In the genomic region with DNA sequence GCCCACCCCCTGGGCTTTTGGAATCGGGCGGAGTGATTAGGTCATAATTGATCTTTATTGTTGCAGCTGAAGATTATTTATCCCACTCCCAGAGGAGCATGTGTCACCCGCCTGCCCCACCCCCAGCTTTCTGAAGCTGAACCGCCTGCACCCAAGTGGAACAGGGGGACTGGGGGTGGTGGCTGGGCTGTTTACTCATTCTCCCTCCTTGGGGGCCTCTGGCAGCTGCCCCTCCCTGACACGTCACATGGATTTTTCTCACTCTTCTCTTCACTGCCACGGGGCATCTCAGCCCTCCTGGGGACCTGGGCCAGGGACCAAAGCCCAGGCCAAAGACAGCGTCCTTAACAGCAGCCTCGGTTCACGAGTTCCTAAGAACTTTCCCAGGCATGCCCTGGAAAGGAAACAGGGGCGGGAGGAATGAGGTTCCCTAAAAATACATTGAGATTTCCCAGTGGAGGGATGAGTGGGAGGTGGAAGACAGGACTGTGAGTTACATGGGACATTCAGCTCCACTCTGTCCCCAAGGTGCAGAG, we compare ENCODE assay signal across 16 cellular contexts. TPM values are rescaled to one million over a fixed set of nuclear protein-coding genes. Genes with fewer than 3 reads are reported as not detected.
DNase-seq lines count a peak whose midpoint lies in the region; ATAC-seq and TF ChIP-seq lines count a peak whose summit lies in the region.
"Had no signal": no experiment of that assay in that cellular context is flagged by ENCODE, and none has a peak within 500 bp of the region (broad histone marks: within the 10 kb centered on the region; RNA-seq: fewer than 3 reads in every experiment).

No MANE protein-coding gene starts in this region.

- no peaks in the 10 kb centered on the region for H3K27me3 ChIP-seq in sigmoid colon

- no peaks in the 10 kb centered on the region for H3K27me3 Mint-ChIP-seq in activated naive CD8-positive, alpha-beta T cell treated with anti-CD3 and anti-CD28 coated beads, Interleukin-2, amount 50 U/mL, for 24 hours
- H3K27me3 Mint-ChIP-seq: dendritic cell treated with granulocyte-macrophage colony-stimulating factor and Interleukin-4, amounts not matched to agents 40 ng/mL and 50 ng/mL, for 4 days had no signal

- no peak for TF ChIP-seq CTCF in sigmoid colon (IDR thresholded peaks at IDR 0.05)

- ATAC-seq in HG02571 (IDR thresholded peaks at IDR 0.05; ENCODE audit: unreplicated experiment) (no peak), HG03432 (IDR thresholded peaks at IDR 0.05; ENCODE audit: unreplicated experiment) (no peak)
- ATAC-seq in activated naive CD8-positive, alpha-beta T cell treated with anti-CD3 and anti-CD28 coated beads, Interleukin-2, amount 50 U/mL, for 24 hours, result no peak

- no peak for TF ChIP-seq EP300 in sigmoid colon (IDR thresholded peaks at IDR 0.05)

- H3K4me3 ChIP-seq in sigmoid colon, result no peak overlapping the region

- 47 to 57% (median 48%) methylated on average over 10 of the region's 10 CpGs for WGBS in adipose tissue, 3 donors
- WGBS in sigmoid colon, 2 donors, result 60 to 67% methylated on average over 10 of the region's 10 CpGs

- in situ Hi-C loops in Caki2 (cut with HindIII; ENCODE audit: low pct_unique_long_range_greater_than_20kb, low sequenced_read_pairs), result no loop called here

- TF ChIP-seq POLR2A in sigmoid colon (IDR thresholded peaks at IDR 0.05), result no peak

- H3K4me3 Mint-ChIP-seq in activated naive CD8-positive, alpha-beta T cell treated with anti-CD3 and anti-CD28 coated beads, Interleukin-2, amount 50 U/mL, for 24 hours, result no peak overlapping the region
- H3K4me3 Mint-ChIP-seq: activated naive CD4-positive, alpha-beta T cell treated with anti-CD3 and anti-CD28 coated beads, Interleukin-2, amount 50 U/mL, for 24 hours; CD14-positive monocyte; dendritic cell treated with granulocyte-macrophage colony-stimulating factor and Interleukin-4, amounts not matched to agents 40 ng/mL and 50 ng/mL, for 4 days had no signal

- H3K27ac ChIP-seq in adipose tissue (ENCODE audit: low read depth, low read length), result peak overlapping the region; percentile 55
- H3K27ac ChIP-seq in sigmoid colon, result peak overlapping the region; percentile 54 to 67 (median 64)

- no peaks in the 10 kb centered on the region for H3K9me3 Mint-ChIP-seq in activated naive CD8-positive, alpha-beta T cell treated with anti-CD3 and anti-CD28 coated beads, Interleukin-2, amount 50 U/mL, for 24 hours
- H3K9me3 Mint-ChIP-seq: activated naive CD4-positive, alpha-beta T cell treated with anti-CD3 and anti-CD28 coated beads, Interleukin-2, amount 50 U/mL, for 24 hours; dendritic cell treated with granulocyte-macrophage colony-stimulating factor and Interleukin-4, amounts not matched to agents 40 ng/mL and 50 ng/mL, for 4 days had no signal

- DNase-seq in Caki2 (ENCODE audit: low read depth) (peak; percentile 21), hepatic stellate cell (ENCODE audit: low spot score) (peak; percentile 44), sigmoid colon (no peak), NK-92 (lab: John Stamatoyannopoulos, UW; ENCODE audit: unreplicated experiment) (no peak)
- no peak for DNase-seq in activated naive CD8-positive, alpha-beta T cell treated with anti-CD3 and anti-CD28 coated beads, Interleukin-2, amount 50 U/mL, for 24 hours
- DNase-seq: activated CD4-positive, alpha-beta T cell treated with anti-CD3 and anti-CD28 coated beads, Interleukin-2, amount 50 U/mL, for 1 hour; hippocampal formation; Karpas-422; NCI-H510A treated with DMSO at 0.1 percent for 48 hours; stimulated activated naive CD4-positive, alpha-beta T cell treated with Interleukin-2 at 50 U/mL for 16 hours had no signal

- no peaks in the 10 kb centered on the region for H3K36me3 Mint-ChIP-seq in activated naive CD8-positive, alpha-beta T cell treated with anti-CD3 and anti-CD28 coated beads, Interleukin-2, amount 50 U/mL, for 24 hours (ENCODE audit: low read depth)
- H3K36me3 Mint-ChIP-seq: activated naive CD4-positive, alpha-beta T cell treated with anti-CD3 and anti-CD28 coated beads, Interleukin-2, amount 50 U/mL, for 24 hours; CD14-positive monocyte had no signal

- H3K36me3 ChIP-seq in sigmoid colon, result no peaks in the 10 kb centered on the region

- intact Hi-C loops in sigmoid colon (cut with DNase I), result no loop called here

- no peaks in the 10 kb centered on the region for H3K4me1 Mint-ChIP-seq in activated naive CD8-positive, alpha-beta T cell treated with anti-CD3 and anti-CD28 coated beads, Interleukin-2, amount 50 U/mL, for 24 hours
- H3K4me1 Mint-ChIP-seq: activated naive CD4-positive, alpha-beta T cell treated with anti-CD3 and anti-CD28 coated beads, Interleukin-2, amount 50 U/mL, for 24 hours had no signal

- no peak overlapping the region for H3K27ac Mint-ChIP-seq in activated naive CD8-positive, alpha-beta T cell treated with anti-CD3 and anti-CD28 coated beads, Interleukin-2, amount 50 U/mL, for 24 hours
- H3K27ac Mint-ChIP-seq: activated naive CD4-positive, alpha-beta T cell treated with anti-CD3 and anti-CD28 coated beads, Interleukin-2, amount 50 U/mL, for 24 hours; CD14-positive monocyte; dendritic cell treated with granulocyte-macrophage colony-stimulating factor and Interleukin-4, amounts not matched to agents 40 ng/mL and 50 ng/mL, for 4 days had no signal

- peaks cover 0 to 19% (median 13%) of the 10 kb centered on the region in 4 donors for H3K4me1 ChIP-seq in sigmoid colon

- no peaks in the 10 kb centered on the region for H3K9me3 ChIP-seq in sigmoid colon

RNA-seq across cellular contexts. Expression of gene SOX13, which starts 31.6 kb away (rescaled TPM):
- 0.06 and 3.4 TPM in 2 replicates for total RNA-seq in Caki2 (2014; rRNA removed; shearing (Covaris generic); ENCODE audit: low replicate concordance)
- 10 to 100 TPM; 11.2 to 32.3 (median 18.6) TPM for polyA plus RNA-seq in adipose tissue
- 10 to 100 TPM; 28.5 to 58.4 (median 30.0) TPM for total RNA-seq in sigmoid colon
- polyA plus RNA-seq in sigmoid colon, result 10 to 100 TPM in 1 of 3 donors, 1 to 10 TPM in 2; 9.6 to 15.5 (median 9.7) TPM
- polyA plus RNA-seq: CD14-positive monocyte had no signal

Comparison
In these comparisons a context has a peak if more than half of its experiments do, and no peak if none do; other contexts are left out.
1. DNase-seq: peak in Caki2 (single experiment) and hepatic stellate cell (single experiment); none in sigmoid colon (single experiment), activated naive CD8-positive, alpha-beta T cell treated with anti-CD3 and anti-CD28 coated beads, Interleukin-2, amount 50 U/mL, for 24 hours (single experiment) and NK-92 (single experiment).